In genomic region chr19:55465460-55466245, GRCh38 we compare ENCODE assay signal across 2 cellular contexts.
TF ChIP-seq lines count a peak whose summit lies in the region.

No MANE protein-coding gene starts in this region.

TF ChIP-seq in IMR-90, 13 proteins besides CTCF, POLR2A, EP300 and RAD21:
- TF ChIP-seq MXI1 (IDR thresholded peaks at IDR 0.05; ENCODE audit: borderline replicate concordance, low read depth, low read length): no peak
- TF ChIP-seq SMC3 (IDR thresholded peaks at IDR 0.05; ENCODE audit: low read depth, low read length): no peak
- no peak for TF ChIP-seq NFE2L2 (IDR thresholded peaks at IDR 0.05; ENCODE audit: low read depth, low read length)
- no peak for TF ChIP-seq MAZ (IDR thresholded peaks at IDR 0.05; ENCODE audit: borderline replicate concordance, low read depth, low read length)
- TF ChIP-seq CHD1 (IDR thresholded peaks at IDR 0.05; ENCODE audit: low read depth, low read length): no peak
- TF ChIP-seq CEBPB (IDR thresholded peaks at IDR 0.05; ENCODE audit: low read depth, low read length): no peak
- TF ChIP-seq MAFK (IDR thresholded peaks at IDR 0.05; ENCODE audit: low read depth, low read length): no peak
- no peak for TF ChIP-seq BHLHE40 (IDR thresholded peaks at IDR 0.05; ENCODE audit: low read depth, low read length)
- no peak for TF ChIP-seq RCOR1 (IDR thresholded peaks at IDR 0.05; ENCODE audit: insufficient replicate concordance, low read length)
- no peak for TF ChIP-seq USF2 (IDR thresholded peaks at IDR 0.05; ENCODE audit: low read depth, low read length)
TF ChIP-seq in IMR-90: peak in this region for 0.

TF ChIP-seq in H1, 55 proteins besides CTCF, POLR2A, EP300 and RAD21:
- TF ChIP-seq CBX5 (IDR thresholded peaks at IDR 0.05; ENCODE audit: low read depth, low read length) (no peak), RBBP5 (IDR thresholded peaks at IDR 0.05; ENCODE audit: borderline replicate concordance, low read depth, low read length) (0 out of 2 replicates have a peak, but pooled peaks have one; percentile 7), SUZ12 (IDR thresholded peaks at IDR 0.05; ENCODE audit: low read length) (no peak), ATF2 (IDR thresholded peaks at IDR 0.05; ENCODE audit: low read length) (no peak), JUND (IDR thresholded peaks at IDR 0.05; ENCODE audit: low read length) (no peak)
